Comparison of ENCODE assay signal across 1 cellular context in genomic region chr9:121662896-121663580, GRCh38.
TF ChIP-seq lines count a peak whose summit lies in the region.

No MANE protein-coding gene starts in this region.

TF ChIP-seq in SK-N-SH treated with all-trans-retinoic acid at 6 μM for 48 hours, 23 proteins besides CTCF, POLR2A, EP300 and RAD21 (continued from another document):
- TF ChIP-seq PATZ1 (CRISPR knock-in tag; IDR thresholded peaks at IDR 0.05; ENCODE audit: borderline replicate concordance) = no peak
- TF ChIP-seq ZFP3 (CRISPR knock-in tag; IDR thresholded peaks at IDR 0.05) = no peak
- TF ChIP-seq TSHZ2 (CRISPR knock-in tag; IDR thresholded peaks at IDR 0.05) = no peak
- TF ChIP-seq ZNF8 (CRISPR knock-in tag; IDR thresholded peaks at IDR 0.05) = no peak
- TF ChIP-seq ZC3H10 (CRISPR knock-in tag; IDR thresholded peaks at IDR 0.05) = no peak
- no peak for TF ChIP-seq CSRNP3 (CRISPR knock-in tag; IDR thresholded peaks at IDR 0.05)
- no peak for TF ChIP-seq ARNTL (CRISPR knock-in tag; IDR thresholded peaks at IDR 0.05; ENCODE audit: borderline replicate concordance, low read depth)
- TF ChIP-seq GLIS3 (CRISPR knock-in tag; IDR thresholded peaks at IDR 0.05) = no peak
- TF ChIP-seq ZFP30 (CRISPR knock-in tag; IDR thresholded peaks at IDR 0.05) = no peak
- no peak for TF ChIP-seq CREB5 (CRISPR knock-in tag; IDR thresholded peaks at IDR 0.05; ENCODE audit: low read depth)
- TF ChIP-seq ESRRG (CRISPR knock-in tag; IDR thresholded peaks at IDR 0.05) = no peak
- TF ChIP-seq ISL1 (CRISPR knock-in tag; IDR thresholded peaks at IDR 0.05) = no peak
TF ChIP-seq in SK-N-SH treated with all-trans-retinoic acid at 6 μM for 48 hours: peak in this region for 0.
